In genomic region chr1:184973308-184974085, GRCh38 we compare ENCODE assay signal across 1 cellular context.
A peak's percentile ranks its signal among the peaks of the same experiment; 100 is the strongest.
TF ChIP-seq lines count a peak whose summit lies in the region.

No MANE protein-coding gene starts in this region.

TF ChIP-seq in K562, 482 proteins besides CTCF, POLR2A, EP300 and RAD21 (continued from another document and continues in another):
- TF ChIP-seq, protein P1, sequence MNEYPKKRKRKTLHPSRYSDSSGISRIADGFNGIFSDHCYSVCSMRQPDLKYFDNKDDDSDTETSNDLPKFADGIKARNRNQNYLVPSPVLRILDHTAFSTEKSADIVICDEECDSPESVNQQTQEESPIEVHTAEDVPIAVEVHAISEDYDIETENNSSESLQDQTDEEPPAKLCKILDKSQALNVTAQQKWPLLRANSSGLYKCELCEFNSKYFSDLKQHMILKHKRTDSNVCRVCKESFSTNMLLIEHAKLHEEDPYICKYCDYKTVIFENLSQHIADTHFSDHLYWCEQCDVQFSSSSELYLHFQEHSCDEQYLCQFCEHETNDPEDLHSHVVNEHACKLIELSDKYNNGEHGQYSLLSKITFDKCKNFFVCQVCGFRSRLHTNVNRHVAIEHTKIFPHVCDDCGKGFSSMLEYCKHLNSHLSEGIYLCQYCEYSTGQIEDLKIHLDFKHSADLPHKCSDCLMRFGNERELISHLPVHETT (CRISPR knock-in tag; conservative IDR thresholded peaks at IDR 0.05 in 1 of 2, IDR thresholded peaks at IDR 0.05 in 1 of 2), result peak in 1 of 2 experiments; percentile 21; a peak in 1 of 4 replicates
- TF ChIP-seq EGR1 (conservative IDR thresholded peaks at IDR 0.05), result peak; percentile 82
- no peak for TF ChIP-seq ZNF780A (CRISPR knock-in tag; IDR thresholded peaks at IDR 0.05)
- peak; percentile 74; the same call in 1 of the 2 replicates for TF ChIP-seq MAFK (IDR thresholded peaks at IDR 0.05; ENCODE audit: low read length)
- TF ChIP-seq GTF2F1 (IDR thresholded peaks at IDR 0.05; ENCODE audit: low read depth, low read length), result peak; percentile 39; the same call in 1 of the 2 replicates
- TF ChIP-seq NONO (IDR thresholded peaks at IDR 0.05; ENCODE audit: low read depth in 2 of 2, low read length in 1 of 2), result 0 out of 4 replicates have a peak, but pooled peaks of 1 of the 2 experiments have one; percentile 8
- TF ChIP-seq HDAC2 (IDR thresholded peaks at IDR 0.05), result peak; percentile 72; the same call in 1 of the 2 replicates
- TF ChIP-seq TAF1 (IDR thresholded peaks at IDR 0.05; ENCODE audit: control insufficient read depth, extremely low read depth, insufficient read depth, low read length, severe bottlenecking), result peak; percentile 59
- TF ChIP-seq SMAD1 (IDR thresholded peaks at IDR 0.05; ENCODE audit: low read depth, low read length, partially characterized antibody), result peak; percentile 50
- no peak for TF ChIP-seq DMBX1 (CRISPR knock-in tag; IDR thresholded peaks at IDR 0.05; ENCODE audit: borderline replicate concordance)
- TF ChIP-seq NFE2 (IDR thresholded peaks at IDR 0.05; ENCODE audit: low read depth), result peak; percentile 84
- TF ChIP-seq, protein P2, sequence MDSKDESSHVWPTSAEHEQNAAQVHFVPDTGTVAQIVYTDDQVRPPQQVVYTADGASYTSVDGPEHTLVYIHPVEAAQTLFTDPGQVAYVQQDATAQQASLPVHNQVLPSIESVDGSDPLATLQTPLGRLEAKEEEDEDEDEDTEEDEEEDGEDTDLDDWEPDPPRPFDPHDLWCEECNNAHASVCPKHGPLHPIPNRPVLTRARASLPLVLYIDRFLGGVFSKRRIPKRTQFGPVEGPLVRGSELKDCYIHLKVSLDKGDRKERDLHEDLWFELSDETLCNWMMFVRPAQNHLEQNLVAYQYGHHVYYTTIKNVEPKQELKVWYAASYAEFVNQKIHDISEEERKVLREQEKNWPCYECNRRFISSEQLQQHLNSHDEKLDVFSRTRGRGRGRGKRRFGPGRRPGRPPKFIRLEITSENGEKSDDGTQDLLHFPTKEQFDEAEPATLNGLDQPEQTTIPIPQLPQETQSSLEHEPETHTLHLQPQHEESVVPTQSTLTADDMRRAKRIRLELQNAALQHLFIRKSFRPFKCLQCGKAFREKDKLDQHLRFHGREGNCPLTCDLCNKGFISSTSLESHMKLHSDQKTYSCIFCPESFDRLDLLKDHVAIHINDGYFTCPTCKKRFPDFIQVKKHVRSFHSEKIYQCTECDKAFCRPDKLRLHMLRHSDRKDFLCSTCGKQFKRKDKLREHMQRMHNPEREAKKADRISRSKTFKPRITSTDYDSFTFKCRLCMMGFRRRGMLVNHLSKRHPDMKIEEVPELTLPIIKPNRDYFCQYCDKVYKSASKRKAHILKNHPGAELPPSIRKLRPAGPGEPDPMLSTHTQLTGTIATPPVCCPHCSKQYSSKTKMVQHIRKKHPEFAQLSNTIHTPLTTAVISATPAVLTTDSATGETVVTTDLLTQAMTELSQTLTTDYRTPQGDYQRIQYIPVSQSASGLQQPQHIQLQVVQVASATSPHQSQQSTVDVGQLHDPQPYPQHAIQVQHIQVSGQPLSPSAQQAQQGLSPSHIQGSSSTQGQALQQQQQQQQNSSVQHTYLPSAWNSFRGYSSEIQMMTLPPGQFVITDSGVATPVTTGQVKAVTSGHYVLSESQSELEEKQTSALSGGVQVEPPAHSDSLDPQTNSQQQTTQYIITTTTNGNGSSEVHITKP (IDR thresholded peaks at IDR 0.05; ENCODE audit: partially characterized antibody), result peak; percentile 95
- TF ChIP-seq HMBOX1 (IDR thresholded peaks at IDR 0.05), result peak; percentile 54
- TF ChIP-seq TAF9B (IDR thresholded peaks at IDR 0.05; ENCODE audit: partially characterized antibody), result peak; percentile 55
- TF ChIP-seq ZNF143 (CRISPR knock-in tag; IDR thresholded peaks at IDR 0.05), result peak; percentile 55
- TF ChIP-seq HMGXB4 (CRISPR knock-in tag; IDR thresholded peaks at IDR 0.05), result no peak
- TF ChIP-seq, protein P3, sequence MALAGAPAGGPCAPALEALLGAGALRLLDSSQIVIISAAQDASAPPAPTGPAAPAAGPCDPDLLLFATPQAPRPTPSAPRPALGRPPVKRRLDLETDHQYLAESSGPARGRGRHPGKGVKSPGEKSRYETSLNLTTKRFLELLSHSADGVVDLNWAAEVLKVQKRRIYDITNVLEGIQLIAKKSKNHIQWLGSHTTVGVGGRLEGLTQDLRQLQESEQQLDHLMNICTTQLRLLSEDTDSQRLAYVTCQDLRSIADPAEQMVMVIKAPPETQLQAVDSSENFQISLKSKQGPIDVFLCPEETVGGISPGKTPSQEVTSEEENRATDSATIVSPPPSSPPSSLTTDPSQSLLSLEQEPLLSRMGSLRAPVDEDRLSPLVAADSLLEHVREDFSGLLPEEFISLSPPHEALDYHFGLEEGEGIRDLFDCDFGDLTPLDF (CRISPR knock-in tag; IDR thresholded peaks at IDR 0.05), result peak; percentile 35; the same call in 1 of the 2 replicates
- peak; percentile 92 for TF ChIP-seq NBN (IDR thresholded peaks at IDR 0.05; ENCODE audit: low read depth)
- peak; percentile 88 for TF ChIP-seq SMARCA4 (IDR thresholded peaks at IDR 0.05)
- TF ChIP-seq, protein P4, sequence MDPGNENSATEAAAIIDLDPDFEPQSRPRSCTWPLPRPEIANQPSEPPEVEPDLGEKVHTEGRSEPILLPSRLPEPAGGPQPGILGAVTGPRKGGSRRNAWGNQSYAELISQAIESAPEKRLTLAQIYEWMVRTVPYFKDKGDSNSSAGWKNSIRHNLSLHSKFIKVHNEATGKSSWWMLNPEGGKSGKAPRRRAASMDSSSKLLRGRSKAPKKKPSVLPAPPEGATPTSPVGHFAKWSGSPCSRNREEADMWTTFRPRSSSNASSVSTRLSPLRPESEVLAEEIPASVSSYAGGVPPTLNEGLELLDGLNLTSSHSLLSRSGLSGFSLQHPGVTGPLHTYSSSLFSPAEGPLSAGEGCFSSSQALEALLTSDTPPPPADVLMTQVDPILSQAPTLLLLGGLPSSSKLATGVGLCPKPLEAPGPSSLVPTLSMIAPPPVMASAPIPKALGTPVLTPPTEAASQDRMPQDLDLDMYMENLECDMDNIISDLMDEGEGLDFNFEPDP (CRISPR knock-in tag; IDR thresholded peaks at IDR 0.05), result no peak
- TF ChIP-seq TEAD4 (IDR thresholded peaks at IDR 0.05; ENCODE audit: low read length), result no peak
- peak; percentile 40; the same call in 1 of the 2 replicates for TF ChIP-seq TEAD4 (CRISPR knock-in tag; IDR thresholded peaks at IDR 0.05; ENCODE audit: borderline replicate concordance)
- peak; percentile 78 for TF ChIP-seq VEZF1 (CRISPR knock-in tag; IDR thresholded peaks at IDR 0.05)
- no peak for TF ChIP-seq MED1 (CRISPR knock-in tag; IDR thresholded peaks at IDR 0.05; ENCODE audit: borderline replicate concordance)
- peak; percentile 50; the same call in 1 of the 2 replicates for TF ChIP-seq SMAD4 (CRISPR knock-in tag; conservative IDR thresholded peaks at IDR 0.05)
- no peak for TF ChIP-seq ZNF76 (CRISPR knock-in tag; IDR thresholded peaks at IDR 0.05; ENCODE audit: borderline replicate concordance)
- TF ChIP-seq FOXK1 (CRISPR knock-in tag; IDR thresholded peaks at IDR 0.05; ENCODE audit: borderline replicate concordance), result peak; percentile 57; the same call in 1 of the 2 replicates
- TF ChIP-seq, protein P5, sequence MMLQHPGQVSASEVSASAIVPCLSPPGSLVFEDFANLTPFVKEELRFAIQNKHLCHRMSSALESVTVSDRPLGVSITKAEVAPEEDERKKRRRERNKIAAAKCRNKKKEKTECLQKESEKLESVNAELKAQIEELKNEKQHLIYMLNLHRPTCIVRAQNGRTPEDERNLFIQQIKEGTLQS (IDR thresholded peaks at IDR 0.05), result peak; percentile 96
- TF ChIP-seq, protein P5 (CRISPR knock-in tag; conservative IDR thresholded peaks at IDR 0.05), result no peak
- TF ChIP-seq AFF1 (IDR thresholded peaks at IDR 0.05; ENCODE audit: low read depth in 1 of 2, partially characterized antibody in 2 of 2), result peak; percentile 67 to 91
- no peak for TF ChIP-seq HLTF (IDR thresholded peaks at IDR 0.05)
- 0 out of 2 replicates have a peak, but pooled peaks have one; percentile 14 for TF ChIP-seq HBP1 (CRISPR knock-in tag; IDR thresholded peaks at IDR 0.05)
- TF ChIP-seq NEUROD1 (IDR thresholded peaks at IDR 0.05; ENCODE audit: borderline replicate concordance, low read depth, low read length, partially characterized antibody), result peak; percentile 73
- TF ChIP-seq NCOA2 (IDR thresholded peaks at IDR 0.05; ENCODE audit: partially characterized antibody in 2 of 2), result no peak
- TF ChIP-seq WHSC1 (IDR thresholded peaks at IDR 0.05; ENCODE audit: low read length), result no peak
